ENCODE assay signal across 8 cellular contexts in genomic region chr1:195820925-195821324, GRCh38.
"Had no signal": no experiment of that assay in that cellular context is flagged by ENCODE, and none has a peak within 500 bp of the region (broad histone marks: within the 10 kb centered on the region; RNA-seq: fewer than 3 reads in every experiment).

No MANE protein-coding gene starts in this region.

- FAIRE-seq: G401.6, GM12878, GM12891, GM12892, GM18507, GM19239 had no signal

- ATAC-seq: GM12878 had no signal

- H3K4me3 ChIP-seq: GM12878 had no signal

- DNase-seq: GDM1, GF-D8 had no signal
